14 cellular contexts compared by ENCODE assay signal in the genomic region with DNA sequence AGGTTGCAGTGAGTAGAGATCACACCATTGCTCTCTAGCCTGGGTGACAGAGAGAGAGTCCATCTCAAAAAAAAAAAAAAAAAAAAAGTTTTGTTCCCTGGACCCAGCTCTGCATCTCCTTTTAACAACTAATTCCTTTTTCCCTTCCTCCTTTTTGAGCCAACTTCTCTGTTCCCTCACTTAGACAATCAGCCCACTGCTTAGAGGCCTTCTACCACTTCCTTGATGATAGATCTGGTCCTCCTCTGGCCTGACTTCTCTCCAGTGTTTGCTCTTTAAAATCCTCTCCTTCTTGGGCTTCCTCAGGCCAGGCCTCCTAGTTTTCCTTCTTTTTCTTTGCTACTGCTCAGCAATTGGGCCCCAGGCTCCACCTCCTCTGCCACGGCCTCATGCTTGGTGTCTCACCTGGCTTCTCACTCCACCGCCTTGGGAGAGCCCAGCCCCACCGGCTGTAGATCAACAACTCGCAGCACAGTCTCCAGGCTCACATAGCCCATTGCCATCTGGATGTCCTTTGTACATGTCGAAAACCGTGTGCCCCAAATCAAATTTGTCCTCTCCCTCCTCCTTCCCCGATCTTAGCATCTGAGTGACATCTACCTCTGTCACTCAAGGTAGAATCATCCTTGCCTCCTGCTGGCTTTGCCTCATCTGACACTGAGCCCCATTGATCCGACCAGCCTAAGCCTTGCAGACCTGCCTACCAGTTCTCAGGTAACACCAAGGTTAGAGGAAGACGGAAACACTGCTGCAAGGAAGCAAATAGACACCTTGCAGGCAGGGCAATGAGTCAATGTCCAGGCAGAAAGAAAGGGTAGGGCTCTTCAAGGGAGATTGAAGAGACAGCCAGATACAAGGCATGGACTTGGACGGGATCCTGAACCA. TPM values are rescaled to one million over a fixed set of nuclear protein-coding genes. Genes with fewer than 3 reads are reported as not detected.
DNase-seq lines count a peak whose midpoint lies in the region; ATAC-seq, FAIRE-seq and TF ChIP-seq lines count a peak whose summit lies in the region.
"Had no signal": no experiment of that assay in that cellular context is flagged by ENCODE, and none has a peak within 500 bp of the region (broad histone marks: within the 10 kb centered on the region; RNA-seq: fewer than 3 reads in every experiment).

No MANE protein-coding gene starts in this region.

- H2AFZ ChIP-seq in keratinocyte (ENCODE audit: control insufficient read depth, low read length): no peak overlapping the region
- H2AFZ ChIP-seq: GM23248 had no signal

- H3K27ac ChIP-seq in keratinocyte (ENCODE audit: control insufficient read depth, insufficient read depth, low read length) (no peak overlapping the region), stomach (peak overlapping the region; percentile 13 to 83 (median 67))
- H3K27ac ChIP-seq: GM23248 had no signal

- H3K4me2 ChIP-seq in keratinocyte (ENCODE audit: control insufficient read depth, extremely low read depth, insufficient read depth, low read depth, low read length): no peak overlapping the region

- no peak overlapping the region for H3K4me3 Mint-ChIP-seq in activated T-cell treated with anti-CD3 and anti-CD28 coated beads, Interleukin-2, amount 50 U/mL, for 72 hours
- no peak overlapping the region for H3K4me3 Mint-ChIP-seq in activated T-cell treated with anti-CD3 and anti-CD28 coated beads, Interleukin-2, amount 50 U/mL, for 4 hours
- no peak overlapping the region for H3K4me3 Mint-ChIP-seq in osteocyte (ENCODE audit: unreplicated experiment)
- H3K4me3 Mint-ChIP-seq: nephron progenitor cell had no signal

- DNase-seq in activated T-cell treated with anti-CD3 and anti-CD28 coated beads, Interleukin-2, amount 50 U/mL, for 72 hours: no peak
- DNase-seq in activated T-cell treated with anti-CD3 and anti-CD28 coated beads, Interleukin-2, amount 50 U/mL, for 4 hours: no peak
- DNase-seq in SKM-1 (lab: John Stamatoyannopoulos, UW; ENCODE audit: unreplicated experiment): peak; percentile 76
- no peak for DNase-seq in keratinocyte (ENCODE audit: low read depth, low spot score)
- no peak for DNase-seq in stomach
- DNase-seq in islet precursor cell: no peak
- no peak for DNase-seq in osteocyte (ENCODE audit: extremely low spot score, unreplicated experiment)
- no peak for DNase-seq in stimulated activated CD4-positive, alpha-beta T cell treated with anti-CD3 and anti-CD28 coated beads, Interleukin-2, amount 100 ng/mL, for 48 hours
- DNase-seq: activated CD8-positive, alpha-beta memory T cell treated with anti-CD3 and anti-CD28 coated beads, Interleukin-2, amount 50 U/mL, for 4 hours; GM23248; KG1; nephron progenitor cell; stimulated activated naive CD4-positive, alpha-beta T cell treated with Interleukin-2 at 50 U/mL for 16 hours had no signal

- intact Hi-C loops in stomach (cut with DNase I; ENCODE audit: low total_unique reads): no loop called here

- no peaks in the 10 kb centered on the region for H3K36me3 Mint-ChIP-seq in activated T-cell treated with anti-CD3 and anti-CD28 coated beads, Interleukin-2, amount 50 U/mL, for 72 hours (ENCODE audit: insufficient read depth in 2 of 2)
- no peaks in the 10 kb centered on the region for H3K36me3 Mint-ChIP-seq in activated T-cell treated with anti-CD3 and anti-CD28 coated beads, Interleukin-2, amount 50 U/mL, for 4 hours (ENCODE audit: insufficient read depth)
- H3K36me3 Mint-ChIP-seq in osteocyte (ENCODE audit: unreplicated experiment): peaks cover 2% of the 10 kb centered on the region

- H3K27ac Mint-ChIP-seq in activated T-cell treated with anti-CD3 and anti-CD28 coated beads, Interleukin-2, amount 50 U/mL, for 72 hours: peak overlapping the region; percentile 30
- H3K27ac Mint-ChIP-seq in osteocyte (ENCODE audit: unreplicated experiment): no peak overlapping the region
- H3K27ac Mint-ChIP-seq: nephron progenitor cell had no signal

- H3K9ac ChIP-seq in keratinocyte (ENCODE audit: control insufficient read depth, extremely low read depth, insufficient read depth, low read length): no peak overlapping the region
- H3K9ac ChIP-seq: GM23248 had no signal

- H3K79me2 ChIP-seq in keratinocyte (ENCODE audit: control insufficient read depth, insufficient read depth, low read length): peaks cover 16% of the 10 kb centered on the region

- H3K9me1 ChIP-seq in keratinocyte (ENCODE audit: control insufficient read depth, extremely low read depth, insufficient read depth, low read length): no peaks in the 10 kb centered on the region

- 40 to 69% (median 54%) methylated on average over 10 of the region's 10 CpGs for WGBS in stomach, 5 donors

- FAIRE-seq in keratinocyte (lab: Jason Lieb, UNC): peak; percentile 70
- FAIRE-seq: G401.6 had no signal

- no peak for TF ChIP-seq POLR2A in stomach (IDR thresholded peaks at IDR 0.05)

- peaks cover 0 to 3% of the 10 kb centered on the region in 2 experiments for H3K36me3 ChIP-seq in keratinocyte (ENCODE audit: control insufficient read depth in 2 of 2, extremely low read depth in 1 of 2, insufficient read depth in 2 of 2, low read length in 2 of 2)
- H3K36me3 ChIP-seq in stomach: no peaks in the 10 kb centered on the region

- H3K4me1 ChIP-seq in keratinocyte (ENCODE audit: control insufficient read depth, extremely low read depth, insufficient read depth, low read length) (no peaks in the 10 kb centered on the region), stomach (peaks cover 5 to 60% (median 36%) of the 10 kb centered on the region in 4 donors)

- no peak for TF ChIP-seq CTCF in keratinocyte (optimal IDR thresholded peaks at IDR 0.05 in 1 of 3, IDR thresholded peaks at IDR 0.05 in 1 of 3, conservative IDR thresholded peaks at IDR 0.05 in 1 of 3; ENCODE audit: extremely low read depth in 1 of 3, insufficient read depth in 2 of 3, low read length in 3 of 3)
- TF ChIP-seq CTCF in stomach (IDR thresholded peaks at IDR 0.05): no peak
- no peak for TF ChIP-seq CTCF in osteocyte (IDR thresholded peaks at IDR 0.05)

- dilution Hi-C loops in keratinocyte (cut with MboI; ENCODE audit: extremely low pct_ligation_motif_present, low sequenced_read_pairs): no loop called here

- no peaks in the 10 kb centered on the region for H3K27me3 Mint-ChIP-seq in activated T-cell treated with anti-CD3 and anti-CD28 coated beads, Interleukin-2, amount 50 U/mL, for 72 hours (ENCODE audit: low read depth)
- H3K27me3 Mint-ChIP-seq in activated T-cell treated with anti-CD3 and anti-CD28 coated beads, Interleukin-2, amount 50 U/mL, for 4 hours (ENCODE audit: low read depth): no peaks in the 10 kb centered on the region
- peaks cover 10% of the 10 kb centered on the region for H3K27me3 Mint-ChIP-seq in osteocyte (ENCODE audit: unreplicated experiment)

- no peak overlapping the region for H3K4me3 ChIP-seq in keratinocyte (ENCODE audit: control insufficient read depth in 2 of 3, extremely low read depth in 1 of 3, insufficient read depth in 2 of 3, low read depth in 1 of 3, low read length in 3 of 3)
- H3K4me3 ChIP-seq in stomach: no peak overlapping the region
- H3K4me3 ChIP-seq: GM23248 had no signal

- ATAC-seq in activated T-cell treated with anti-CD3 and anti-CD28 coated beads, Interleukin-2, amount 50 U/mL, for 72 hours (replicated peaks in 1 of 2): no peak
- no peak for ATAC-seq in activated T-cell treated with anti-CD3 and anti-CD28 coated beads, Interleukin-2, amount 50 U/mL, for 4 hours

- no peak for TF ChIP-seq EP300 in stomach (IDR thresholded peaks at IDR 0.05)

- H3K27me3 ChIP-seq in keratinocyte (ENCODE audit: control insufficient read depth, extremely low read depth, insufficient read depth, low read length) (no peaks in the 10 kb centered on the region), stomach (no peaks in the 10 kb centered on the region)

- peaks cover 2% of the 10 kb centered on the region for H4K20me1 ChIP-seq in keratinocyte (ENCODE audit: control insufficient read depth, extremely low read depth, insufficient read depth, low read length)

- H3K9me3 Mint-ChIP-seq in activated T-cell treated with anti-CD3 and anti-CD28 coated beads, Interleukin-2, amount 50 U/mL, for 72 hours: no peaks in the 10 kb centered on the region
- no peaks in the 10 kb centered on the region for H3K9me3 Mint-ChIP-seq in activated T-cell treated with anti-CD3 and anti-CD28 coated beads, Interleukin-2, amount 50 U/mL, for 4 hours
- no peaks in the 10 kb centered on the region for H3K9me3 Mint-ChIP-seq in osteocyte (ENCODE audit: unreplicated experiment)
- H3K9me3 Mint-ChIP-seq: nephron progenitor cell had no signal

- H3K9me3 ChIP-seq in keratinocyte (ENCODE audit: control insufficient read depth, low read depth, low read length): no peaks in the 10 kb centered on the region
- H3K9me3 ChIP-seq in stomach: no peaks in the 10 kb centered on the region

- H3K4me1 Mint-ChIP-seq in activated T-cell treated with anti-CD3 and anti-CD28 coated beads, Interleukin-2, amount 50 U/mL, for 72 hours (ENCODE audit: low read depth): peaks cover 16% of the 10 kb centered on the region
- H3K4me1 Mint-ChIP-seq in activated T-cell treated with anti-CD3 and anti-CD28 coated beads, Interleukin-2, amount 50 U/mL, for 4 hours (ENCODE audit: low read depth): peaks cover 22% of the 10 kb centered on the region
- H3K4me1 Mint-ChIP-seq in osteocyte (ENCODE audit: unreplicated experiment): no peaks in the 10 kb centered on the region

RNA-seq across cellular contexts. Expression of gene ARHGAP27, which starts 17.4 kb away (rescaled TPM):
- 10 to 100 TPM; 41.4 to 42.6 TPM for total RNA-seq in activated T-cell treated with anti-CD3 and anti-CD28 coated beads, Interleukin-2, amount 50 U/mL, for 72 hours
- 10 to 100 TPM; 39.8 to 46.0 (median 44.2) TPM for total RNA-seq in activated T-cell treated with anti-CD3 and anti-CD28 coated beads, Interleukin-2, amount 50 U/mL, for 4 hours
- polyA plus RNA-seq in keratinocyte: 13.2 to 37.4 TPM (median 14.4 TPM) in 3 replicates
- 13.8 TPM for polyA plus RNA-seq in keratinocyte (2011; ENCODE audit: low read depth)
- 9.9 and 18.5 TPM in 2 replicates for polyA plus RNA-seq in keratinocyte (2011; cell fraction: cytosol; rRNA removed)
- 70.1 and 88.7 TPM in 2 replicates for polyA plus RNA-seq in keratinocyte (2011; cell fraction: nucleus; rRNA removed)
- polyA plus RNA-seq in keratinocyte (2012; ENCODE audit: low replicate concordance): 16.6 and 34.7 TPM in 2 replicates
- 16.5 to 25.6 TPM (median 18.3 TPM) in 3 replicates for polyA minus RNA-seq in keratinocyte
- 21.3 TPM for polyA minus RNA-seq in keratinocyte (2011; cell fraction: cytosol; rRNA and poly(A)+ RNA removed)
- 47.1 and 62.7 TPM in 2 replicates for polyA minus RNA-seq in keratinocyte (2011; cell fraction: nucleus; rRNA and poly(A)+ RNA removed)
- 100 to 1,000 TPM in 2 of 5 donors, 10 to 100 TPM in 3; 25.9 to 390 (median 65.3) TPM for total RNA-seq in stomach
- polyA plus RNA-seq in stomach: 10 to 100 TPM in 2 of 3 donors, 1 to 10 TPM in 1; 7.7 to 45.9 (median 13.0) TPM
- 0.99 and 1.6 TPM in 2 replicates for total RNA-seq in osteocyte

Comparison
In these comparisons a context has a peak if more than half of its experiments do, and no peak if none do; other contexts are left out.
1. RNA of gene ARHGAP27, which starts 17.4 kb away (total RNA-seq): 25.9 to 390 TPM in stomach, 39.8 to 46.0 TPM in activated T-cell treated with anti-CD3 and anti-CD28 coated beads, Interleukin-2, amount 50 U/mL, for 4 hours and 41.4 to 42.6 TPM in activated T-cell treated with anti-CD3 and anti-CD28 coated beads, Interleukin-2, amount 50 U/mL, for 72 hours; 0.99 to 1.6 TPM in osteocyte; every median in the first group is over 10 times any median in the second.